In the genomic region with DNA sequence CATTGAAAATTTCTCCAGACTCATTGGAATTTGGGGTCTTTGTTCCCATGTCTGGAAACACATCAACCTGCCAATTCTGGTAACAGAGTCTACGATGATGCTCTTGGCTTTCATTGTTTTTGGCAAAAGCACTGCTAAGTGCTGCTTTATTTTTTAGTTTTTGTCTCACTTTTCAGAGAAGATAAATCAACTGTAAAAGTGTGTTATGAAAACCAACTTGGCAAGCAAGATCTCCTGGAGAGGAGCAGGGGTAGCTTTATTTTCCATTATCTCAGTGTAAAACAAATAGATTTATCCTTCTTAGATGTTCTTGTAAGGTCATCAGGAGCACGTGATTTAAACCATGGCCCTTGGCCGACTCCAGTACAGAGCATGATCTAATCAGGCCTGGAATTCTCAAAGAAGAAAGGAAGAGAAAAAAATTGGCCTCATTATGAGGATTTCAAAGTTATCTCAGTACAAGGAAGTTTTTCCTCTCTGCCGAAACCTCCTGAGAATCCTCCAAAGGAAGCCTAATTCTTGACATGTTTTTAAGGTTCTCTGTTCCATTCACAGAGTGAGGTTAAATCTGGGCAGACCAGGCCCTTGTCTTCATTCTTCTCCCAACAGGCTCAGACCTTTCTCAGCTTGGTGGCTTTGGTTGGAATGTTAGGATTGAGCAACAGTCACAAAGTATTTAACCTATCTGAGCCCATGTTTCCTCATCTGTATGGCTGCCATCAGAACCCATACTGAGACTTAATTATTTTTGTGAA, we compare ENCODE assay signal across 13 cellular contexts. TPM values are rescaled to one million over a fixed set of nuclear protein-coding genes. Genes with fewer than 3 reads are reported as not detected.
DNase-seq lines count a peak whose midpoint lies in the region; ATAC-seq and TF ChIP-seq lines count a peak whose summit lies in the region.
"Had no signal": no experiment of that assay in that cellular context is flagged by ENCODE, and none has a peak within 500 bp of the region (broad histone marks: within the 10 kb centered on the region; RNA-seq: fewer than 3 reads in every experiment).

No MANE protein-coding gene starts in this region.

- peaks cover 38% of the 10 kb centered on the region for H3K4me1 ChIP-seq in ectodermal cell (ENCODE audit: control insufficient read depth, insufficient read depth, low read length)
- no peaks in the 10 kb centered on the region for H3K4me1 ChIP-seq in lower lobe of right lung
- peaks cover 0 to 19% of the 10 kb centered on the region in 2 donors for H3K4me1 ChIP-seq in thoracic aorta (ENCODE audit: control insufficient read depth in 1 of 2, low read depth in 2 of 2)

- ATAC-seq in lower lobe of right lung (peak; percentile 33 to 69), thoracic aorta (ENCODE audit: insufficient number of reproducible peaks, low FRiP score, low read depth) (peak; percentile 27), HG02884 (IDR thresholded peaks at IDR 0.05; ENCODE audit: unreplicated experiment) (no peak), HG02571 (IDR thresholded peaks at IDR 0.05; ENCODE audit: unreplicated experiment) (no peak)
- ATAC-seq: activated CD8-positive, alpha-beta memory T cell treated with anti-CD3 and anti-CD28 coated beads, Interleukin-2, amount 10 ng/mL, durations not matched to agents 7 days and 5 days had no signal

- no peaks in the 10 kb centered on the region for H3K36me3 Mint-ChIP-seq in immature natural killer cell
- H3K36me3 Mint-ChIP-seq: activated CD8-positive, alpha-beta memory T cell treated with anti-CD3 and anti-CD28 coated beads, Interleukin-2, amount 10 ng/mL, durations not matched to agents 7 days and 5 days had no signal

- intact Hi-C loops in lower lobe of right lung (cut with DNase I), result no loop called here

- H3K4me3 ChIP-seq in LNCaP clone FGC (ENCODE audit: low read depth, low read length) (no peak overlapping the region), ectodermal cell (ENCODE audit: insufficient read depth, low read depth, low read length) (no peak overlapping the region), lower lobe of right lung (no peak overlapping the region), thoracic aorta (no peak overlapping the region)

- H3K27me3 ChIP-seq in ectodermal cell (ENCODE audit: control insufficient read depth, insufficient read depth, low read length, poor library complexity, severe bottlenecking), result no peaks in the 10 kb centered on the region
- H3K27me3 ChIP-seq in lower lobe of right lung (ENCODE audit: low read depth), result no peaks in the 10 kb centered on the region
- H3K27me3 ChIP-seq in thoracic aorta (replicated peaks; ENCODE audit: insufficient read depth), result no peaks in the 10 kb centered on the region

- H3K9me3 ChIP-seq in ectodermal cell (ENCODE audit: control insufficient read depth, low read length) (no peaks in the 10 kb centered on the region), lower lobe of right lung (no peaks in the 10 kb centered on the region), thoracic aorta (no peaks in the 10 kb centered on the region)

- H3K4me3 Mint-ChIP-seq in immature natural killer cell, result no peak overlapping the region
- H3K4me3 Mint-ChIP-seq: activated CD8-positive, alpha-beta memory T cell treated with anti-CD3 and anti-CD28 coated beads, Interleukin-2, amount 10 ng/mL, durations not matched to agents 7 days and 5 days; H9 had no signal

- no peaks in the 10 kb centered on the region for H3K36me3 ChIP-seq in ectodermal cell (ENCODE audit: control insufficient read depth, insufficient read depth, low read length)
- H3K36me3 ChIP-seq in lower lobe of right lung, result no peaks in the 10 kb centered on the region
- no peaks in the 10 kb centered on the region for H3K36me3 ChIP-seq in thoracic aorta

- DNase-seq in LNCaP clone FGC (ENCODE audit: low read depth), result peak; percentile 54
- DNase-seq in lower lobe of right lung, result no peak
- DNase-seq in thoracic aorta (ENCODE audit: low spot score), result no peak
- DNase-seq in stimulated activated CD8-positive, alpha-beta memory T cell treated with anti-CD3 and anti-CD28 coated beads, Interleukin-4, amount 100 ng/mL, for 48 hours, result no peak
- DNase-seq in immature natural killer cell, result no peak
- DNase-seq: activated CD8-positive, alpha-beta memory T cell treated with anti-CD3 and anti-CD28 coated beads, Interleukin-2, amount 10 ng/mL, durations not matched to agents 7 days and 5 days; DMS53; H9; NCI-H2081 treated with DMSO at 0.1 percent for 48 hours had no signal

- H3K27ac Mint-ChIP-seq in immature natural killer cell, result no peak overlapping the region
- H3K27ac Mint-ChIP-seq: activated CD8-positive, alpha-beta memory T cell treated with anti-CD3 and anti-CD28 coated beads, Interleukin-2, amount 10 ng/mL, durations not matched to agents 7 days and 5 days; H9 had no signal

- no peaks in the 10 kb centered on the region for H3K4me1 Mint-ChIP-seq in immature natural killer cell
- H3K4me1 Mint-ChIP-seq: activated CD8-positive, alpha-beta memory T cell treated with anti-CD3 and anti-CD28 coated beads, Interleukin-2, amount 10 ng/mL, durations not matched to agents 7 days and 5 days had no signal

- peaks cover 0 to 3% (median 0%) of the 10 kb centered on the region in 6 donors for H3K9me3 Mint-ChIP-seq in immature natural killer cell
- H3K9me3 Mint-ChIP-seq: H9 had no signal

- TF ChIP-seq CTCF in LNCaP clone FGC (IDR thresholded peaks at IDR 0.05; ENCODE audit: control insufficient read depth, extremely low read depth, insufficient read depth), result no peak
- no peak for TF ChIP-seq CTCF in lower lobe of right lung (IDR thresholded peaks at IDR 0.05)
- TF ChIP-seq CTCF in thoracic aorta (IDR thresholded peaks at IDR 0.05), result no peak

- H3K27me3 Mint-ChIP-seq in immature natural killer cell (ENCODE audit: low read depth in 3 of 3), result peaks cover 2 to 9% (median 4%) of the 10 kb centered on the region in 3 donors

- 83 to 84% methylated on average over 4 of the region's 4 CpGs for WGBS in ectodermal cell, 2 experiments

- H3K27ac ChIP-seq in ectodermal cell (ENCODE audit: insufficient read depth, low read depth, low read length, poor library complexity, severe bottlenecking), result peak overlapping the region; percentile 16
- peak overlapping the region; percentile 47 for H3K27ac ChIP-seq in lower lobe of right lung
- peak overlapping the region in 1 of 2 donors; percentile 6 for H3K27ac ChIP-seq in thoracic aorta
- H3K27ac ChIP-seq: HL-60 had no signal

RNA-seq across cellular contexts. Expression of gene PAMR1, which starts 16.4 kb away (rescaled TPM):
- 115 TPM for polyA plus RNA-seq in ectodermal cell (2013, experiment 1 of 4)
- 141 TPM for polyA plus RNA-seq in ectodermal cell (2013, experiment 2 of 4)
- polyA plus RNA-seq in ectodermal cell (2013, experiment 3 of 4), result 84.9 TPM
- polyA plus RNA-seq in ectodermal cell (2013, experiment 4 of 4), result 94.0 TPM
- total RNA-seq in lower lobe of right lung (5.6 TPM), thoracic aorta (1 to 10 TPM in 1 of 2 donors, not detected in 1; 4.3 TPM)
- polyA plus RNA-seq in immature natural killer cell, result not detected
- total RNA-seq: activated CD8-positive, alpha-beta memory T cell treated with anti-CD3 and anti-CD28 coated beads, Interleukin-2, amount 10 ng/mL, durations not matched to agents 7 days and 5 days had no signal

Comparison
In these comparisons a context has a peak if more than half of its experiments do, and no peak if none do; other contexts are left out.
1. ATAC-seq: peak in lower lobe of right lung (2 of 2) and thoracic aorta (single experiment); none in HG02884 (single experiment) and HG02571 (single experiment).